ENCODE assay signal across 14 cellular contexts in genomic region chr10:13242260-13242659, GRCh38. TPM values are rescaled to one million over a fixed set of nuclear protein-coding genes. Genes with fewer than 3 reads are reported as not detected.
"Had no signal": no experiment of that assay in that cellular context is flagged by ENCODE, and none has a peak within 500 bp of the region (broad histone marks: within the 10 kb centered on the region; RNA-seq: fewer than 3 reads in every experiment).

No MANE protein-coding gene starts in this region.

RNA-seq across cellular contexts. Expression of gene UCMA, which starts 8.1 kb away (rescaled TPM):
- total RNA-seq: activated B cell treated with CpG ODN at 0.5 μM for 24 hours; activated CD4-positive, alpha-beta memory T cell treated with anti-CD3 and anti-CD28 coated beads for 36 hours; activated CD4-positive, alpha-beta memory T cell treated with anti-CD3 and anti-CD28 coated beads, Interleukin-2, amount 10 ng/mL, durations not matched to agents 7 days and 5 days; activated CD4-positive, alpha-beta T cell treated with anti-CD3 and anti-CD28 coated beads for 36 hours; activated CD4-positive, alpha-beta T cell treated with anti-CD3 and anti-CD28 coated beads, Interleukin-2, amount 10 ng/mL, durations not matched to agents 24 days and 14 days; activated CD4-positive, alpha-beta T cell treated with anti-CD3 and anti-CD28 coated beads, Interleukin-2, amount 10 ng/mL, durations not matched to agents 7 days and 5 days; activated CD8-positive, alpha-beta memory T cell treated with anti-CD3 and anti-CD28 coated beads for 36 hours; activated CD8-positive, alpha-beta memory T cell treated with anti-CD3 and anti-CD28 coated beads, Interleukin-2, amount 10 ng/mL, durations not matched to agents 7 days and 5 days; activated CD8-positive, alpha-beta T cell treated with anti-CD3 and anti-CD28 coated beads for 36 hours; activated CD8-positive, alpha-beta T cell treated with anti-CD3 and anti-CD28 coated beads, Interleukin-2, amount 10 ng/mL, durations not matched to agents 7 days and 5 days; T-cell; T-helper 1 cell treated with Interleukin-12 subunit alpha and Interleukin-12 subunit beta and Interleukin-4 antibody, amounts not matched to agents 30 ng/mL and 1 ng/mL, for 36 hours; T-helper 17 cell; T-helper 2 cell treated with Interferon-gamma antibody and Interleukin-4, amounts not matched to agents 100 ng/mL and 5 ng/mL, for 36 hours had no signal
